In genomic region chr2:191023235-191023679, GRCh38 we compare ENCODE assay signal across 1 cellular context.
TF ChIP-seq lines count a peak whose summit lies in the region.

No MANE protein-coding gene starts in this region.

TF ChIP-seq in K562, 482 proteins besides CTCF, POLR2A, EP300 and RAD21 (continues in another document):
- TF ChIP-seq, protein P1, sequence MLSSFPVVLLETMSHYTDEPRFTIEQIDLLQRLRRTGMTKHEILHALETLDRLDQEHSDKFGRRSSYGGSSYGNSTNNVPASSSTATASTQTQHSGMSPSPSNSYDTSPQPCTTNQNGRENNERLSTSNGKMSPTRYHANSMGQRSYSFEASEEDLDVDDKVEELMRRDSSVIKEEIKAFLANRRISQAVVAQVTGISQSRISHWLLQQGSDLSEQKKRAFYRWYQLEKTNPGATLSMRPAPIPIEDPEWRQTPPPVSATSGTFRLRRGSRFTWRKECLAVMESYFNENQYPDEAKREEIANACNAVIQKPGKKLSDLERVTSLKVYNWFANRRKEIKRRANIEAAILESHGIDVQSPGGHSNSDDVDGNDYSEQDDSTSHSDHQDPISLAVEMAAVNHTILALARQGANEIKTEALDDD (IDR thresholded peaks at IDR 0.05) = peak; percentile 58; the same call in 1 of the 2 replicates
- TF ChIP-seq, protein P2, sequence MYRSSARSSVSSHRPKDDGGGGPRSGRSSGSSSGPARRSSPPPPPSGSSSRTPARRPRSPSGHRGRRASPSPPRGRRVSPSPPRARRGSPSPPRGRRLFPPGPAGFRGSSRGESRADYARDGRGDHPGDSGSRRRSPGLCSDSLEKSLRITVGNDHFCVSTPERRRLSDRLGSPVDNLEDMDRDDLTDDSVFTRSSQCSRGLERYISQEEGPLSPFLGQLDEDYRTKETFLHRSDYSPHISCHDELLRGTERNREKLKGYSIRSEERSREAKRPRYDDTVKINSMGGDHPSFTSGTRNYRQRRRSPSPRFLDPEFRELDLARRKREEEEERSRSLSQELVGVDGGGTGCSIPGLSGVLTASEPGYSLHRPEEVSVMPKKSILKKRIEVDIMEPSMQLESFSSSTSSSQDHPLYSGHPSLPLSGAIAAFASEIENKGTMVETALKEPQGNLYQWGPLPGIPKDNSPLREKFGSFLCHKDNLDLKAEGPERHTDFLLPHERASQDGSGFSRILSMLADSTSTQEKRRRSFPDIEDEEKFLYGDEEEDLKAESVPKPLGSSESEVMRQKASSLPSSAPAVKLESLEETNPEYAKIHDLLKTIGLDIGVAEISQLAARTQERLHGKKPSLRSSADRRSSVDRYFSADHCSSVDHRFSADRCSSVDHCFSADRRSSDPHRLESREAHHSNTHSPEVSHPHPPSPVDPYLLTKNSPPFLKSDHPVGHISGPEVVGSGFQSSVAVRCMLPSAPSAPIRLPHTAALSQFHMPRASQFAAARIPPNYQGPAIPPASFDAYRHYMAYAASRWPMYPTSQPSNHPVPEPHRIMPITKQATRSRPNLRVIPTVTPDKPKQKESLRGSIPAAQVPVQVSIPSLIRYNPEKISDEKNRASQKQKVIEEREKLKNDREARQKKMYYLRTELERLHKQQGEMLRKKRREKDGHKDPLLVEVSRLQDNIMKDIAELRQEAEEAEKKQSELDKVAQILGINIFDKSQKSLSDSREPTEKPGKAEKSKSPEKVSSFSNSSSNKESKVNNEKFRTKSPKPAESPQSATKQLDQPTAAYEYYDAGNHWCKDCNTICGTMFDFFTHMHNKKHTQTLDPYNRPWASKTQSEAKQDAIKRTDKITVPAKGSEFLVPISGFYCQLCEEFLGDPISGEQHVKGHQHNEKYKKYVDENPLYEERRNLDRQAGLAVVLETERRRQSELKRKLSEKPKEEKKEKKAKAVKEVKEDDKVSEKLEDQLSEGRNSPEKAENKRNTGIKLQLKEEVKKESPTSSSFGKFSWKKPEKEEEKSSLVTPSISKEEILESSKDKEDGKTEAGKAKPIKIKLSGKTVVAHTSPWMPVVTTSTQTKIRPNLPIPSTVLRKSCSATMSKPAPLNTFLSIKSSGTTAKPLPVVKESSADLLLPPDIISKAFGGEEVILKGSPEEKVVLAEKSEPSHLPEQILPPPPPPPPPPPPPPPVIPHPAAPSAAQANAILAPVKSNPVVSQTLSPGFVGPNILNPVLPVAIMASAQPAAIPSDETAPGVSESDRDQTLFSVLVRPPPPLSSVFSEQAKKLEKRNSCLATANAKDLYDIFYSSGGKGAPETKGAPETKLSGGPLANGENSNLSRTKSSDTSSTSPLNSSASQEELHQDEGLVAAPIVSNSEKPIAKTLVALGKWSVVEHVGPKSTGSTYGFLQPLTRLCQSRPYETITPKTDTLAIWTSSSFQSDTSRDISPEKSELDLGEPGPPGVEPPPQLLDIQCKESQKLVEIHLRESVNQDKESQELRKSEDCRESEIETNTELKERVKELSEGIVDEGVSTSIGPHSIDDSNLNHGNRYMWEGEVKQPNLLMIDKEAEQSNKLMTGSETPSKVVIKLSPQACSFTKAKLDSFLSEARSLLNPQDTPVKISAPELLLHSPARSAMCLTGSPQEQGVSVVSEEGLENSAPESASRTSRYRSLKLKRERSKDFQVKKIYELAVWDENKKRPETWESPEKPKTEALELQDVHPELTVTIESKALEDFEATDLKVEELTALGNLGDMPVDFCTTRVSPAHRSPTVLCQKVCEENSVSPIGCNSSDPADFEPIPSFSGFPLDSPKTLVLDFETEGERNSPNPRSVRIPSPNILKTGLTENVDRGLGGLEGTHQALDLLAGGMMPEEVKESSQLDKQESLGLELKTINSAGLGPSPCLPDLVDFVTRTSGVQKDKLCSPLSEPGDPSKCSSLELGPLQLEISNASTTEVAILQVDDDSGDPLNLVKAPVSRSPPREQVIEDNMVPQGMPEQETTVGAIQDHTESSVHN (IDR thresholded peaks at IDR 0.05; ENCODE audit: borderline replicate concordance in 1 of 2, low read depth in 1 of 2) = 0 out of 4 replicates have a peak, but pooled peaks of 1 of the 2 experiments have one; percentile 19
- TF ChIP-seq CXXC5 (CRISPR knock-in tag; IDR thresholded peaks at IDR 0.05) (peak; percentile 38; the same call in 1 of the 2 replicates), ARNT (IDR thresholded peaks at IDR 0.05) (peak in 1 of 2 experiments; percentile 73; a peak in 1 of 4 replicates), ZNF133 (CRISPR knock-in tag; IDR thresholded peaks at IDR 0.05) (no peak), NR2F6 (CRISPR knock-in tag; IDR thresholded peaks at IDR 0.05) (peak; percentile 66; the same call in 1 of the 2 replicates), CHAMP1 (IDR thresholded peaks at IDR 0.05) (0 out of 2 replicates have a peak, but pooled peaks have one; percentile 42), CSDE1 (IDR thresholded peaks at IDR 0.05) (no peak), LEF1 (IDR thresholded peaks at IDR 0.05) (peak; percentile 90), NCOR1 (IDR thresholded peaks at IDR 0.05) (peak; percentile 66), ZNF239 (CRISPR knock-in tag; IDR thresholded peaks at IDR 0.05) (no peak), CBFA2T2 (conservative IDR thresholded peaks at IDR 0.05) (peak; percentile 61), ATF7 (IDR thresholded peaks at IDR 0.05) (peak; percentile 43; the same call in 1 of the 2 replicates), MTA2 (IDR thresholded peaks at IDR 0.05; ENCODE audit: low read depth) (peak; percentile 65), MYC (IDR thresholded peaks at IDR 0.05; ENCODE audit: low read depth, low read length) (peak; percentile 24; the same call in 1 of the 2 replicates), MYC (CRISPR knock-in tag; IDR thresholded peaks at IDR 0.05; ENCODE audit: borderline replicate concordance, low read depth) (no peak), FOXM1 (IDR thresholded peaks at IDR 0.05; ENCODE audit: low read depth) (0 out of 2 replicates have a peak, but pooled peaks have one; percentile 33), FOXM1 (CRISPR knock-in tag; IDR thresholded peaks at IDR 0.05; ENCODE audit: low read depth) (no peak), POLR2AphosphoS5 (IDR thresholded peaks at IDR 0.05; ENCODE audit: control insufficient read depth, insufficient read depth, low read depth, low read length) (0 out of 2 replicates have a peak, but pooled peaks have one; percentile 34), SMARCA5 (IDR thresholded peaks at IDR 0.05) (peak; percentile 60; the same call in 1 of the 2 replicates), CHD4 (IDR thresholded peaks at IDR 0.05; ENCODE audit: insufficient read depth, insufficient replicate concordance, low read depth, low read length, poor library complexity, severe bottlenecking) (no peak), KDM1A (IDR thresholded peaks at IDR 0.05) (peak; percentile 51 to 57; a peak in 2 of 4 replicates), E2F3 (CRISPR knock-in tag; IDR thresholded peaks at IDR 0.05) (no peak), HDGF (IDR thresholded peaks at IDR 0.05) (peak; percentile 89; the same call in 1 of the 2 replicates), EHMT2 (IDR thresholded peaks at IDR 0.05) (0 out of 2 replicates have a peak, but pooled peaks have one; percentile 55), CTBP1 (IDR thresholded peaks at IDR 0.05; ENCODE audit: borderline replicate concordance) (peak; percentile 89), STAT5A (IDR thresholded peaks at IDR 0.05; ENCODE audit: borderline replicate concordance, low read length) (peak; percentile 32; the same call in 1 of the 2 replicates), ADNP (tag; IDR thresholded peaks at IDR 0.05) (0 out of 2 replicates have a peak, but pooled peaks have one; percentile 19), HDAC2 (IDR thresholded peaks at IDR 0.05) (peak; percentile 75), ELF4 (CRISPR knock-in tag; IDR thresholded peaks at IDR 0.05) (peak; percentile 77), PURB (CRISPR knock-in tag; IDR thresholded peaks at IDR 0.05; ENCODE audit: low read depth) (no peak), HDAC1 (IDR thresholded peaks at IDR 0.05) (peak in 1 of 2 experiments; percentile 75; a peak in 1 of 4 replicates), TRIM24 (IDR thresholded peaks at IDR 0.05) (no peak), CEBPZ (IDR thresholded peaks at IDR 0.05; ENCODE audit: borderline replicate concordance, low read depth, low read length) (no peak), NRF1 (conservative IDR thresholded peaks at IDR 0.05 in 1 of 2, IDR thresholded peaks at IDR 0.05 in 1 of 2) (peak; percentile 32 to 42; a peak in 3 of 4 replicates)
- TF ChIP-seq, protein P3, sequence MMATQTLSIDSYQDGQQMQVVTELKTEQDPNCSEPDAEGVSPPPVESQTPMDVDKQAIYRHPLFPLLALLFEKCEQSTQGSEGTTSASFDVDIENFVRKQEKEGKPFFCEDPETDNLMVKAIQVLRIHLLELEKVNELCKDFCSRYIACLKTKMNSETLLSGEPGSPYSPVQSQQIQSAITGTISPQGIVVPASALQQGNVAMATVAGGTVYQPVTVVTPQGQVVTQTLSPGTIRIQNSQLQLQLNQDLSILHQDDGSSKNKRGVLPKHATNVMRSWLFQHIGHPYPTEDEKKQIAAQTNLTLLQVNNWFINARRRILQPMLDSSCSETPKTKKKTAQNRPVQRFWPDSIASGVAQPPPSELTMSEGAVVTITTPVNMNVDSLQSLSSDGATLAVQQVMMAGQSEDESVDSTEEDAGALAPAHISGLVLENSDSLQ (IDR thresholded peaks at IDR 0.05) = peak; percentile 34; the same call in 1 of the 2 replicates
- TF ChIP-seq, protein P4, sequence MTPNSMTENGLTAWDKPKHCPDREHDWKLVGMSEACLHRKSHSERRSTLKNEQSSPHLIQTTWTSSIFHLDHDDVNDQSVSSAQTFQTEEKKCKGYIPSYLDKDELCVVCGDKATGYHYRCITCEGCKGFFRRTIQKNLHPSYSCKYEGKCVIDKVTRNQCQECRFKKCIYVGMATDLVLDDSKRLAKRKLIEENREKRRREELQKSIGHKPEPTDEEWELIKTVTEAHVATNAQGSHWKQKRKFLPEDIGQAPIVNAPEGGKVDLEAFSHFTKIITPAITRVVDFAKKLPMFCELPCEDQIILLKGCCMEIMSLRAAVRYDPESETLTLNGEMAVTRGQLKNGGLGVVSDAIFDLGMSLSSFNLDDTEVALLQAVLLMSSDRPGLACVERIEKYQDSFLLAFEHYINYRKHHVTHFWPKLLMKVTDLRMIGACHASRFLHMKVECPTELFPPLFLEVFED (CRISPR knock-in tag; conservative IDR thresholded peaks at IDR 0.05) = peak; percentile 67; the same call in 1 of the 2 replicates
- TF ChIP-seq, protein P5, sequence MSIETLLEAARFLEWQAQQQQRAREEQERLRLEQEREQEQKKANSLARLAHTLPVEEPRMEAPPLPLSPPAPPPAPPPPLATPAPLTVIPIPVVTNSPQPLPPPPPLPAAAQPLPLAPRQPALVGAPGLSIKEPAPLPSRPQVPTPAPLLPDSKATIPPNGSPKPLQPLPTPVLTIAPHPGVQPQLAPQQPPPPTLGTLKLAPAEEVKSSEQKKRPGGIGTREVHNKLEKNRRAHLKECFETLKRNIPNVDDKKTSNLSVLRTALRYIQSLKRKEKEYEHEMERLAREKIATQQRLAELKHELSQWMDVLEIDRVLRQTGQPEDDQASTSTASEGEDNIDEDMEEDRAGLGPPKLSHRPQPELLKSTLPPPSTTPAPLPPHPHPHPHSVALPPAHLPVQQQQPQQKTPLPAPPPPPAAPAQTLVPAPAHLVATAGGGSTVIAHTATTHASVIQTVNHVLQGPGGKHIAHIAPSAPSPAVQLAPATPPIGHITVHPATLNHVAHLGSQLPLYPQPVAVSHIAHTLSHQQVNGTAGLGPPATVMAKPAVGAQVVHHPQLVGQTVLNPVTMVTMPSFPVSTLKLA (conservative IDR thresholded peaks at IDR 0.05) = peak; percentile 30 to 45; a peak in 1 of 4 replicates
- TF ChIP-seq, protein P6, sequence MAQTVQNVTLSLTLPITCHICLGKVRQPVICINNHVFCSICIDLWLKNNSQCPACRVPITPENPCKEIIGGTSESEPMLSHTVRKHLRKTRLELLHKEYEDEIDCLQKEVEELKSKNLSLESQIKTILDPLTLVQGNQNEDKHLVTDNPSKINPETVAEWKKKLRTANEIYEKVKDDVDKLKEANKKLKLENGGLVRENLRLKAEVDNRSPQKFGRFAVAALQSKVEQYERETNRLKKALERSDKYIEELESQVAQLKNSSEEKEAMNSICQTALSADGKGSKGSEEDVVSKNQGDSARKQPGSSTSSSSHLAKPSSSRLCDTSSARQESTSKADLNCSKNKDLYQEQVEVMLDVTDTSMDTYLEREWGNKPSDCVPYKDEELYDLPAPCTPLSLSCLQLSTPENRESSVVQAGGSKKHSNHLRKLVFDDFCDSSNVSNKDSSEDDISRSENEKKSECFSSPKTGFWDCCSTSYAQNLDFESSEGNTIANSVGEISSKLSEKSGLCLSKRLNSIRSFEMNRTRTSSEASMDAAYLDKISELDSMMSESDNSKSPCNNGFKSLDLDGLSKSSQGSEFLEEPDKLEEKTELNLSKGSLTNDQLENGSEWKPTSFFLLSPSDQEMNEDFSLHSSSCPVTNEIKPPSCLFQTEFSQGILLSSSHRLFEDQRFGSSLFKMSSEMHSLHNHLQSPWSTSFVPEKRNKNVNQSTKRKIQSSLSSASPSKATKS (CRISPR knock-in tag; IDR thresholded peaks at IDR 0.05) = no peak
